In genomic region chr11:18633256-18634139, GRCh38 we compare ENCODE assay signal across 1 cellular context.
TF ChIP-seq lines count a peak whose summit lies in the region.

No MANE protein-coding gene starts in this region.

TF ChIP-seq in HepG2, 621 proteins besides CTCF, POLR2A, EP300 and RAD21 (continued from another document):
- TF ChIP-seq FOXC1 (CRISPR knock-in tag; IDR thresholded peaks at IDR 0.05; ENCODE audit: borderline replicate concordance) (0 out of 2 replicates have a peak, but pooled peaks have one; percentile 2), ZNF138 (CRISPR knock-in tag; IDR thresholded peaks at IDR 0.05; ENCODE audit: low read depth) (no peak), ZSCAN21 (CRISPR knock-in tag; IDR thresholded peaks at IDR 0.05; ENCODE audit: borderline replicate concordance) (no peak), SALL2 (CRISPR knock-in tag; IDR thresholded peaks at IDR 0.05) (no peak), SNAPC2 (CRISPR knock-in tag; IDR thresholded peaks at IDR 0.05) (no peak), DPF2 (CRISPR knock-in tag; IDR thresholded peaks at IDR 0.05; ENCODE audit: borderline replicate concordance, low read depth) (no peak), SNAI1 (CRISPR knock-in tag; IDR thresholded peaks at IDR 0.05; ENCODE audit: borderline replicate concordance) (no peak), ZNF550 (CRISPR knock-in tag; IDR thresholded peaks at IDR 0.05; ENCODE audit: borderline replicate concordance) (no peak)
